Comparison of ENCODE assay signal across 11 cellular contexts in the genomic region with DNA sequence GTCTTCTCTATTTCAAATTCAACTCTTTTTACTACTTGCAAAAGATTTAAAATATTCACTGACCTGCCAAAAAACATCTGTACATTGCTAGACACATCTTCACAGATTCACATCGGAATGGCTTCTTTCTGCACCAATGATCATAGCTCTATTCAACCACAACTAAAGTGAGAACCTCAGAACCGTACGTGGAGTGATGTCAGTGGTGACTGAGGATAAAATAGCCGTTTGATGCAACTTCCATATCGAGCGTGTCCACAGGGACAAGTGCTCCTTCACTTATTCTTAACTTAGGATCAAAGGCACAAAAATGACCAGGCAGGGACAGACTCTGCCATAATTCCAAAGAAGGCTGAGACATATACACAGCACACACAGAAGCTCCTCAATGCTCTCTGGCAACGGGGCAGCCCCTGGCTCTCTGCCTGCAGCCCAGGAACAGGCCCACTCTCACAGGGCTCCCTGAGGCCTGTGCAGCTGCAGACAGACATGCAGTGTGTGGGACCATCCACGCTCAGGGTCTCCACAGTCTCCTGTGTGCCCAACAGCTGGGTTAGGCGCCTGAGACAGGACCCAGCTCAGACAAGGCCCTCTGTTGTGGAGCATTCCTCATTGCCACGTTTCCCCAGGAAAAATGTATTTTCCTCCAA. TPM values are rescaled to one million over a fixed set of nuclear protein-coding genes. Genes with fewer than 3 reads are reported as not detected.
DNase-seq lines count a peak whose midpoint lies in the region; ATAC-seq and TF ChIP-seq lines count a peak whose summit lies in the region.
"Had no signal": no experiment of that assay in that cellular context is flagged by ENCODE, and none has a peak within 500 bp of the region (broad histone marks: within the 10 kb centered on the region; RNA-seq: fewer than 3 reads in every experiment).

No MANE protein-coding gene starts in this region.

- ATAC-seq in Panc1: peak; percentile 35; the same call in 1 of the 2 replicates
- ATAC-seq in gastrocnemius medialis: no peak
- ATAC-seq: left colon had no signal

- peaks cover 14% of the 10 kb centered on the region for H3K27me3 ChIP-seq in Panc1 (ENCODE audit: control insufficient read depth, insufficient read depth, low read length)
- H3K27me3 ChIP-seq in gastrocnemius medialis: no peaks in the 10 kb centered on the region

- H3K4me3 ChIP-seq in Panc1 (ENCODE audit: low read depth in 2 of 2, low read length in 2 of 2) (no peak overlapping the region), gastrocnemius medialis (no peak overlapping the region)
- H3K4me3 ChIP-seq: thoracic aorta had no signal

- POLR2A ChIA-PET in Panc1 (lab: Charles Lee): interaction anchor here (0.6 kb wide), 1 partner anchor 8 kb away, joined by 7 read pairs; no protein-coding TSS in a partner anchor

- in situ Hi-C loops in Panc1 (cut with HindIII; ENCODE audit: low pct_unique_long_range_greater_than_20kb, low sequenced_read_pairs) (no loop called here), gastrocnemius medialis (cut with MboI; ENCODE audit: low sequenced_read_pairs in 4 of 4) (loop anchor here in 1 of 4 donors (25.0 kb wide), 1 partner anchor 113 kb away; no protein-coding TSS in a partner anchor)

- DNase-seq in GM10266 (ENCODE audit: extremely low spot score) (peak; percentile 41), GM20000 (ENCODE audit: low spot score) (peak; percentile 52), Panc1 (ENCODE audit: low read depth, low spot score) (no peak), hypothalamus (lab: John Stamatoyannopoulos, UW) (peak in 27 of 51 donors; percentile 23 to 74 (median 47)), kidney tubule cell (ENCODE audit: low spot score) (no peak), cerebellar nuclear complex (lab: John Stamatoyannopoulos, UW) (no peak), gastrocnemius medialis (no peak)
- DNase-seq in stimulated activated CD4-positive, alpha-beta T cell treated with anti-CD3 and anti-CD28 coated beads, Interleukin-12 subunit alpha, Interleukin-12 subunit beta, amount 100 ng/mL, for 4 hours: no peak
- DNase-seq: DND-41, left colon had no signal

- H3K36me3 ChIP-seq in Panc1 (ENCODE audit: control insufficient read depth, insufficient read depth, low read length) (no peaks in the 10 kb centered on the region), gastrocnemius medialis (no peaks in the 10 kb centered on the region)
- H3K36me3 ChIP-seq: thoracic aorta had no signal

- no peak for TF ChIP-seq POLR2A in gastrocnemius medialis (IDR thresholded peaks at IDR 0.05)

- H3K4me1 ChIP-seq in Panc1 (ENCODE audit: control insufficient read depth, insufficient read depth, low read length): no peaks in the 10 kb centered on the region
- peaks cover 11 to 24% of the 10 kb centered on the region in 2 donors for H3K4me1 ChIP-seq in gastrocnemius medialis

- intact Hi-C loops in Panc1 (cut with micrococcal nuclease; ENCODE audit: unreplicated experiment) (no loop called here), gastrocnemius medialis (cut with DNase I; ENCODE audit: low total_unique reads) (no loop called here)

- TF ChIP-seq CTCF in GM10266 (IDR thresholded peaks at IDR 0.05; ENCODE audit: control insufficient read depth, insufficient read depth, low read depth, missing control alignments) (no peak), GM20000 (IDR thresholded peaks at IDR 0.05; ENCODE audit: extremely low read depth, missing control alignments) (no peak), Panc1 (IDR thresholded peaks at IDR 0.05) (no peak), gastrocnemius medialis (IDR thresholded peaks at IDR 0.05 in 4 of 5, conservative IDR thresholded peaks at IDR 0.05 in 1 of 5) (no peak)

- BruUV-seq in Panc1 (replicated peaks; lab: Mats Ljungman, UMichigan): no TSS peak

- no peaks in the 10 kb centered on the region for H3K9me3 ChIP-seq in Panc1 (ENCODE audit: control insufficient read depth, insufficient read depth, low read depth, low read length)
- H3K9me3 ChIP-seq in gastrocnemius medialis: no peaks in the 10 kb centered on the region
- H3K9me3 ChIP-seq: thoracic aorta had no signal

- CTCF ChIA-PET in Panc1 (lab: Charles Lee): interaction anchor here (0.6 to 0.9 kb wide), 2 partner anchors 53 to 193 kb away, joined by 3 to 5 read pairs; no protein-coding TSS in a partner anchor

- no peak overlapping the region for H3K27ac ChIP-seq in Panc1 (ENCODE audit: low read length)
- no peak overlapping the region for H3K27ac ChIP-seq in gastrocnemius medialis
- H3K27ac ChIP-seq: thoracic aorta had no signal

RNA-seq across cellular contexts. Expression of gene FYN, which starts 22.8 kb away (rescaled TPM):
- total RNA-seq in Panc1 (2021; ENCODE audit: unreplicated experiment) (4.2 TPM), gastrocnemius medialis (10 to 100 TPM in 3 of 4 donors, 1 to 10 TPM in 1; 9.2 to 36.8 (median 17.0) TPM)
- 5.1 TPM for polyA plus RNA-seq in Panc1 (2012; ENCODE audit: insufficient read length)

Comparison
In these comparisons a context has a peak if more than half of its experiments do, and no peak if none do; other contexts are left out.
1. DNase-seq: peak in GM10266 (single experiment), GM20000 (single experiment) and hypothalamus (27 of 51); none in Panc1 (single experiment), kidney tubule cell (single experiment), cerebellar nuclear complex (0 of 2), gastrocnemius medialis (0 of 2) and stimulated activated CD4-positive, alpha-beta T cell treated with anti-CD3 and anti-CD28 coated beads, Interleukin-12 subunit alpha, Interleukin-12 subunit beta, amount 100 ng/mL, for 4 hours (single experiment).